14 cellular contexts compared by ENCODE assay signal in genomic region chr2:11903085-11903484, GRCh38.
"Had no signal": no experiment of that assay in that cellular context is flagged by ENCODE, and none has a peak within 500 bp of the region (broad histone marks: within the 10 kb centered on the region; RNA-seq: fewer than 3 reads in every experiment).

No MANE protein-coding gene starts in this region.

- H3K4me1 ChIP-seq: breast epithelium, esophagus muscularis mucosa, psoas muscle had no signal

- H3K36me3 Mint-ChIP-seq: activated naive CD8-positive, alpha-beta T cell treated with anti-CD3 and anti-CD28 coated beads, Interleukin-2, amount 10 ng/mL, durations not matched to agents 7 days and 5 days; natural killer cell treated with Interleukin-12 subunit alpha and Interleukin-12 subunit beta and Interleukin-15 and Interleukin-18, amount 100 ng/mL, for 72 hours had no signal

- H3K36me3 ChIP-seq: breast epithelium, esophagus muscularis mucosa, spleen had no signal

- H3K4me3 ChIP-seq: breast epithelium, esophagus muscularis mucosa, psoas muscle, spleen had no signal

- DNase-seq: activated CD4-positive, alpha-beta memory T cell treated with anti-CD3 and anti-CD28 coated beads, Interleukin-2, amount 10 ng/mL, durations not matched to agents 7 days and 5 days; activated naive CD8-positive, alpha-beta T cell treated with anti-CD3 and anti-CD28 coated beads, Interleukin-2, amount 10 ng/mL, durations not matched to agents 7 days and 5 days; aorta; immature natural killer cell; psoas muscle; spleen; stimulated activated CD4-positive, alpha-beta T cell treated with anti-CD3 and anti-CD28 coated beads, Interleukin-2, amount 100 ng/mL, for 24 hours; stimulated activated naive CD4-positive, alpha-beta T cell; trophoblast cell had no signal

- H3K27ac ChIP-seq: breast epithelium, esophagus muscularis mucosa, psoas muscle, spleen had no signal

- ATAC-seq: natural killer cell treated with Interleukin-12 subunit alpha and Interleukin-12 subunit beta and Interleukin-15 and Interleukin-18, amount 100 ng/mL, for 72 hours; psoas muscle; sciatic nerve had no signal

- H3K9me3 Mint-ChIP-seq: activated CD4-positive, alpha-beta memory T cell treated with anti-CD3 and anti-CD28 coated beads, Interleukin-2, amount 10 ng/mL, durations not matched to agents 7 days and 5 days; immature natural killer cell; natural killer cell treated with Interleukin-12 subunit alpha and Interleukin-12 subunit beta and Interleukin-15 and Interleukin-18, amount 100 ng/mL, for 72 hours; T-helper 2 cell treated with Interferon-gamma antibody and Interleukin-4, amounts not matched to agents 5 μg/mL and 100 μg/mL, for 36 hours had no signal

- H3K27ac Mint-ChIP-seq: activated CD4-positive, alpha-beta memory T cell treated with anti-CD3 and anti-CD28 coated beads, Interleukin-2, amount 10 ng/mL, durations not matched to agents 7 days and 5 days; activated naive CD8-positive, alpha-beta T cell treated with anti-CD3 and anti-CD28 coated beads, Interleukin-2, amount 10 ng/mL, durations not matched to agents 7 days and 5 days; immature natural killer cell; natural killer cell treated with Interleukin-12 subunit alpha and Interleukin-12 subunit beta and Interleukin-15 and Interleukin-18, amount 100 ng/mL, for 72 hours; T-helper 2 cell treated with Interferon-gamma antibody and Interleukin-4, amounts not matched to agents 5 μg/mL and 100 μg/mL, for 36 hours had no signal

- H3K4me3 Mint-ChIP-seq: activated CD4-positive, alpha-beta memory T cell treated with anti-CD3 and anti-CD28 coated beads, Interleukin-2, amount 10 ng/mL, durations not matched to agents 7 days and 5 days; activated naive CD8-positive, alpha-beta T cell treated with anti-CD3 and anti-CD28 coated beads, Interleukin-2, amount 10 ng/mL, durations not matched to agents 7 days and 5 days; immature natural killer cell; natural killer cell treated with Interleukin-12 subunit alpha and Interleukin-12 subunit beta and Interleukin-15 and Interleukin-18, amount 100 ng/mL, for 72 hours; T-helper 2 cell treated with Interferon-gamma antibody and Interleukin-4, amounts not matched to agents 5 μg/mL and 100 μg/mL, for 36 hours had no signal

- H3K9me3 ChIP-seq: breast epithelium, psoas muscle had no signal

- H3K27me3 ChIP-seq: breast epithelium, esophagus muscularis mucosa, spleen had no signal

- H3K4me1 Mint-ChIP-seq: activated CD4-positive, alpha-beta memory T cell treated with anti-CD3 and anti-CD28 coated beads, Interleukin-2, amount 10 ng/mL, durations not matched to agents 7 days and 5 days; activated naive CD8-positive, alpha-beta T cell treated with anti-CD3 and anti-CD28 coated beads, Interleukin-2, amount 10 ng/mL, durations not matched to agents 7 days and 5 days; immature natural killer cell had no signal
